ENCODE assay signal across 19 cellular contexts in genomic region chr3:31932990-31933389, GRCh38. TPM values are rescaled to one million over a fixed set of nuclear protein-coding genes. Genes with fewer than 3 reads are reported as not detected.
"Had no signal": no experiment of that assay in that cellular context is flagged by ENCODE, and none has a peak within 500 bp of the region (broad histone marks: within the 10 kb centered on the region; RNA-seq: fewer than 3 reads in every experiment).

No MANE protein-coding gene starts in this region.

- FAIRE-seq: endothelial cell of umbilical vein, urothelium cell line had no signal

- H3K36me3 Mint-ChIP-seq: activated naive CD8-positive, alpha-beta T cell treated with anti-CD3 and anti-CD28 coated beads, Interleukin-2, amount 10 ng/mL, durations not matched to agents 7 days and 5 days; brain; natural killer cell had no signal

- H3K4me1 Mint-ChIP-seq: natural killer cell had no signal

- H3K27ac Mint-ChIP-seq: activated naive CD8-positive, alpha-beta T cell treated with anti-CD3 and anti-CD28 coated beads, Interleukin-2, amount 10 ng/mL, durations not matched to agents 7 days and 5 days; natural killer cell; T-helper 2 cell treated with Interferon-gamma antibody and Interleukin-4, amounts not matched to agents 5 μg/mL and 100 μg/mL, for 36 hours had no signal

- H3K27me3 Mint-ChIP-seq: activated naive CD8-positive, alpha-beta T cell treated with anti-CD3 and anti-CD28 coated beads, Interleukin-2, amount 10 ng/mL, durations not matched to agents 7 days and 5 days; brain had no signal

- DNase-seq: activated CD4-positive, alpha-beta T cell treated with anti-CD3 and anti-CD28 coated beads, Interleukin-2, amount 50 U/mL, for 1 hour; activated CD8-positive, alpha-beta memory T cell treated with anti-CD3 and anti-CD28 coated beads for 24 hours; activated naive CD4-positive, alpha-beta T cell; activated naive CD8-positive, alpha-beta T cell treated with anti-CD3 and anti-CD28 coated beads, Interleukin-2, amount 10 ng/mL, durations not matched to agents 7 days and 5 days; central memory CD4-positive, alpha-beta T cell; foreskin fibroblast; hippocampal formation; left ventricle myocardium inferior; mesenchymal stem cell; natural killer cell; posterior cingulate gyrus had no signal

- H3K4me3 ChIP-seq: coronary artery, left ventricle myocardium inferior, right atrium auricular region, skin epidermis had no signal

- H3K27ac ChIP-seq: coronary artery, left ventricle myocardium inferior, right atrium auricular region had no signal

- ATAC-seq: activated CD4-positive, CD25-positive, alpha-beta regulatory T cell treated with anti-CD3 and anti-CD28 coated beads, Interleukin-2, amount 50 U/mL, for 24 hours; natural killer cell had no signal

- H3K9me3 Mint-ChIP-seq: activated naive CD8-positive, alpha-beta T cell treated with anti-CD3 and anti-CD28 coated beads, Interleukin-2, amount 10 ng/mL, durations not matched to agents 7 days and 5 days; brain; natural killer cell; T-helper 2 cell treated with Interferon-gamma antibody and Interleukin-4, amounts not matched to agents 5 μg/mL and 100 μg/mL, for 36 hours had no signal

- H3K9me3 ChIP-seq: left ventricle myocardium inferior, right atrium auricular region had no signal

- H3K36me3 ChIP-seq: left ventricle myocardium inferior, right atrium auricular region had no signal

- H3K4me3 Mint-ChIP-seq: activated naive CD8-positive, alpha-beta T cell treated with anti-CD3 and anti-CD28 coated beads, Interleukin-2, amount 10 ng/mL, durations not matched to agents 7 days and 5 days; brain; natural killer cell; T-helper 2 cell treated with Interferon-gamma antibody and Interleukin-4, amounts not matched to agents 5 μg/mL and 100 μg/mL, for 36 hours had no signal

- H3K27me3 ChIP-seq: right atrium auricular region had no signal

- H3K4me1 ChIP-seq: right atrium auricular region had no signal

RNA-seq across cellular contexts. Expression of gene ZNF860, which starts 48.6 kb away (rescaled TPM):
- total RNA-seq: activated naive CD8-positive, alpha-beta T cell treated with anti-CD3 and anti-CD28 coated beads, Interleukin-2, amount 10 ng/mL, durations not matched to agents 7 days and 5 days had no signal
